Comparison of ENCODE assay signal across 11 cellular contexts in genomic region chr5:32254987-32255900, GRCh38. TPM values are rescaled to one million over a fixed set of nuclear protein-coding genes. Genes with fewer than 3 reads are reported as not detected.
A peak's percentile ranks its signal among the peaks of the same experiment; 100 is the strongest.
DNase-seq lines count a peak whose midpoint lies in the region; ATAC-seq and TF ChIP-seq lines count a peak whose summit lies in the region.
"Had no signal": no experiment of that assay in that cellular context is flagged by ENCODE, and none has a peak within 500 bp of the region (broad histone marks: within the 10 kb centered on the region; RNA-seq: fewer than 3 reads in every experiment).

No MANE protein-coding gene starts in this region.

- no peaks in the 10 kb centered on the region for H3K9me3 ChIP-seq in body of pancreas

- no peak overlapping the region for H3K4me3 ChIP-seq in body of pancreas

- peak overlapping the region; percentile 19 to 58 (median 38) for H3K27ac ChIP-seq in body of pancreas
- H3K27ac ChIP-seq in layer of hippocampus (ENCODE audit: low read depth, low read length) = peak overlapping the region; percentile 63

- H3K36me3 Mint-ChIP-seq in type B pancreatic cell = peaks cover 60% of the 10 kb centered on the region
- H3K36me3 Mint-ChIP-seq in activated T-cell treated with anti-CD3 and anti-CD28 coated beads, Interleukin-2, amount 50 U/mL, for 72 hours (ENCODE audit: insufficient read depth in 2 of 2) = peaks cover 4 to 15% of the 10 kb centered on the region in 2 donors

- WGBS in body of pancreas, 2 donors = 56% methylated on average over 7 of the region's 7 CpGs

- peaks cover 19% of the 10 kb centered on the region for H3K4me1 Mint-ChIP-seq in type B pancreatic cell (ENCODE audit: unreplicated experiment)
- no peaks in the 10 kb centered on the region for H3K4me1 Mint-ChIP-seq in activated T-cell treated with anti-CD3 and anti-CD28 coated beads, Interleukin-2, amount 50 U/mL, for 72 hours (ENCODE audit: low read depth)

- no peak for TF ChIP-seq POLR2A in body of pancreas (IDR thresholded peaks at IDR 0.05)

- H3K4me1 ChIP-seq in body of pancreas = peaks cover 23% of the 10 kb centered on the region

- peaks cover 0 to 4% of the 10 kb centered on the region in 2 donors for H3K36me3 ChIP-seq in body of pancreas (replicated peaks in 1 of 2; ENCODE audit: insufficient read depth in 1 of 2, low read depth in 2 of 2)

- ATAC-seq in body of pancreas (peak; percentile 45), GM21526 (IDR thresholded peaks at IDR 0.05; ENCODE audit: low FRiP score, unreplicated experiment) (no peak)
- ATAC-seq in activated T-cell treated with anti-CD3 and anti-CD28 coated beads, Interleukin-2, amount 50 U/mL, for 72 hours (replicated peaks in 1 of 2) = no peak

- no peaks in the 10 kb centered on the region for H3K27me3 Mint-ChIP-seq in type B pancreatic cell
- no peaks in the 10 kb centered on the region for H3K27me3 Mint-ChIP-seq in activated T-cell treated with anti-CD3 and anti-CD28 coated beads, Interleukin-2, amount 50 U/mL, for 72 hours (ENCODE audit: low read depth)

- TF ChIP-seq CTCF in body of pancreas (IDR thresholded peaks at IDR 0.05) = no peak
- no peak for TF ChIP-seq CTCF in type B pancreatic cell (conservative IDR thresholded peaks at IDR 0.05)
- TF ChIP-seq CTCF in GM10266 (IDR thresholded peaks at IDR 0.05; ENCODE audit: control insufficient read depth, insufficient read depth, low read depth, missing control alignments) = no peak

- intact Hi-C loops in body of pancreas (cut with DNase I) = no loop called here

- H3K9me3 Mint-ChIP-seq in type B pancreatic cell = no peaks in the 10 kb centered on the region
- H3K9me3 Mint-ChIP-seq in activated T-cell treated with anti-CD3 and anti-CD28 coated beads, Interleukin-2, amount 50 U/mL, for 72 hours = no peaks in the 10 kb centered on the region
- H3K9me3 Mint-ChIP-seq: activated T-helper 1 cell treated with anti-CD3 and anti-CD28 coated beads, Interleukin-12 subunit alpha, Interleukin-12 subunit beta, Interleukin-2, Interleukin-4 antibody, amounts not matched to agents 30 ng/mL and 10 ng/mL and 1 ng/mL, durations not matched to agents 14 hours and 24 hours and 36 hours had no signal

- H3K27ac Mint-ChIP-seq in type B pancreatic cell = peak overlapping the region; percentile 70
- no peak overlapping the region for H3K27ac Mint-ChIP-seq in activated T-cell treated with anti-CD3 and anti-CD28 coated beads, Interleukin-2, amount 50 U/mL, for 72 hours
- H3K27ac Mint-ChIP-seq: activated T-helper 1 cell treated with anti-CD3 and anti-CD28 coated beads, Interleukin-12 subunit alpha, Interleukin-12 subunit beta, Interleukin-2, Interleukin-4 antibody, amounts not matched to agents 30 ng/mL and 10 ng/mL and 1 ng/mL, durations not matched to agents 14 hours and 24 hours and 36 hours had no signal

- DNase-seq in NCI-H1417 (lab: John Stamatoyannopoulos, UW) (peak in 2 of 3 experiments; percentile 31 to 76), NCI-H1417 treated with DMSO at 0.1 percent for 48 hours (lab: John Stamatoyannopoulos, UW) (no peak), body of pancreas (peak in 3 of 4 donors; percentile 34 to 64 (median 49)), type B pancreatic cell (ENCODE audit: extremely low spot score, unreplicated experiment) (no peak), GM10266 (ENCODE audit: extremely low spot score) (no peak)
- DNase-seq in activated T-cell treated with anti-CD3 and anti-CD28 coated beads, Interleukin-2, amount 50 U/mL, for 72 hours = no peak
- DNase-seq: KG1, T-helper 9 cell had no signal

- H3K27me3 ChIP-seq in body of pancreas (no peaks in the 10 kb centered on the region), layer of hippocampus (ENCODE audit: control insufficient read depth, insufficient read depth, low read length) (no peaks in the 10 kb centered on the region)

- H3K4me3 Mint-ChIP-seq in type B pancreatic cell = no peak overlapping the region
- H3K4me3 Mint-ChIP-seq in activated T-cell treated with anti-CD3 and anti-CD28 coated beads, Interleukin-2, amount 50 U/mL, for 72 hours = no peak overlapping the region
- H3K4me3 Mint-ChIP-seq: activated T-helper 1 cell treated with anti-CD3 and anti-CD28 coated beads, Interleukin-12 subunit alpha, Interleukin-12 subunit beta, Interleukin-2, Interleukin-4 antibody, amounts not matched to agents 30 ng/mL and 10 ng/mL and 1 ng/mL, durations not matched to agents 14 hours and 24 hours and 36 hours had no signal

RNA-seq across cellular contexts. Expression of gene MTMR12, which starts 57.5 kb away (rescaled TPM):
- total RNA-seq in body of pancreas (10 to 100 TPM; 31.1 to 65.6 TPM), type B pancreatic cell (ENCODE audit: low replicate concordance) (22.8 and 23.5 TPM in 2 replicates)
- total RNA-seq in activated T-cell treated with anti-CD3 and anti-CD28 coated beads, Interleukin-2, amount 50 U/mL, for 72 hours = 10 to 100 TPM; 22.1 to 23.5 TPM

Comparison
In these comparisons a context has a peak if more than half of its experiments do, and no peak if none do; other contexts are left out.
1. DNase-seq: peak in NCI-H1417 (2 of 3) and body of pancreas (3 of 4); none in NCI-H1417 treated with DMSO at 0.1 percent for 48 hours (single experiment), type B pancreatic cell (single experiment), GM10266 (single experiment) and activated T-cell treated with anti-CD3 and anti-CD28 coated beads, Interleukin-2, amount 50 U/mL, for 72 hours (0 of 2).